10 cellular contexts compared by ENCODE assay signal in the genomic region with DNA sequence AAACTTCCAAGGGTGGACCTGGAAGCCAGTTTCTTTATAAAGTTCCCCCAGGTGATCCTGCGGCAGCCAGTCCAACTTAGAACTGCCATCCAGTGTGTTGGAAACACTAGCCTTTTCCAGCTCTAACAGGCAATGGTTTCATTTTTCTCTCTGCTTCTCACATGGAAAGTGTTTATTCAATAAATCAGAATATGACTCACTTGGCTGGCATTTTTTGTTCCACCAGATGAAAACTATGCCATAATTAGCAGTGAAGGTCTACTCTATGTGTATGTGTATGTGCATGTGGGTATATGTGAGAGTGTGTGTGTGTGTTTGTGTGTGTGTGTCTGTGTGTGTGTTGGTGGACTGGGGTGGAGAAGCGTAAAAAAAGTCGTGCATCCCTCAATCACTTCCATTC.
DNase-seq lines count a peak whose midpoint lies in the region; ATAC-seq, FAIRE-seq and TF ChIP-seq lines count a peak whose summit lies in the region.
"Had no signal": no experiment of that assay in that cellular context is flagged by ENCODE, and none has a peak within 500 bp of the region (broad histone marks: within the 10 kb centered on the region; RNA-seq: fewer than 3 reads in every experiment).

No MANE protein-coding gene starts in this region.

- FAIRE-seq in bronchial epithelial cell (lab: Jason Lieb, UNC): peak; percentile 73
- FAIRE-seq: H54 had no signal

- no peak for TF ChIP-seq CTCF in bronchial epithelial cell (IDR thresholded peaks at IDR 0.05; ENCODE audit: insufficient read depth, low read length, severe bottlenecking)

- peak overlapping the region in 1 of 2 donors; percentile 74 for H3K27ac ChIP-seq in aorta (ENCODE audit: low read depth in 1 of 2, low read length in 2 of 2)

- WGBS in aorta, 2 donors: 21 to 25% methylated on average over 3 of the region's 3 CpGs

- no peak overlapping the region for H3K4me3 ChIP-seq in bronchial epithelial cell (ENCODE audit: low read depth, low read length)
- no peak overlapping the region for H3K4me3 ChIP-seq in aorta (ENCODE audit: low read length in 2 of 2)

- peaks cover 10 to 19% of the 10 kb centered on the region in 2 donors for H3K4me1 ChIP-seq in aorta (ENCODE audit: control insufficient read depth in 1 of 2, insufficient read depth in 2 of 2, low read length in 2 of 2)

- no peaks in the 10 kb centered on the region for H3K9me3 ChIP-seq in aorta (ENCODE audit: control insufficient read depth, low read length)

- peak; percentile 35 for DNase-seq in HS-5 (ENCODE audit: low read depth)
- peak; percentile 88 for DNase-seq in bronchial epithelial cell (ENCODE audit: low read depth)
- DNase-seq in kidney tubule cell (ENCODE audit: low spot score): peak; percentile 78
- no peak for DNase-seq in aorta
- no peak for DNase-seq in NCI-H1694 treated with DMSO at 0.1 percent for 48 hours (lab: John Stamatoyannopoulos, UW)
- no peak for DNase-seq in activated naive CD4-positive, alpha-beta T cell treated with anti-CD3 and anti-CD28 coated beads, Interleukin-2, amount 50 U/mL, for 16 hours
- no peak for DNase-seq in cortex of kidney (lab: John Stamatoyannopoulos, UW)
- DNase-seq: MM.1S, nucleus accumbens had no signal

- H3K27me3 ChIP-seq in bronchial epithelial cell (ENCODE audit: control insufficient read depth, insufficient read depth, low read length) (no peaks in the 10 kb centered on the region), aorta (ENCODE audit: control insufficient read depth in 1 of 2, insufficient read depth in 2 of 2, low read length in 1 of 2) (no peaks in the 10 kb centered on the region)

- H3K36me3 ChIP-seq in bronchial epithelial cell (ENCODE audit: control insufficient read depth, insufficient read depth, low read length): no peaks in the 10 kb centered on the region
- H3K36me3 ChIP-seq in aorta (ENCODE audit: control insufficient read depth in 1 of 2, insufficient read depth in 2 of 2, low read length in 1 of 2): no peaks in the 10 kb centered on the region

- intact Hi-C loops in aorta (cut with DNase I): loop anchor here (5.0 to 10.0 kb wide), 4 partner anchors 88 to 665 kb away; no protein-coding TSS in a partner anchor

- ATAC-seq in aorta (ENCODE audit: low FRiP score): peak; percentile 72

Comparison
In these comparisons a context has a peak if more than half of its experiments do, and no peak if none do; other contexts are left out.
1. DNase-seq: peak in HS-5 (single experiment), bronchial epithelial cell (single experiment) and kidney tubule cell (single experiment); none in aorta (0 of 2), NCI-H1694 treated with DMSO at 0.1 percent for 48 hours (single experiment), activated naive CD4-positive, alpha-beta T cell treated with anti-CD3 and anti-CD28 coated beads, Interleukin-2, amount 50 U/mL, for 16 hours (single experiment) and cortex of kidney (single experiment).